Comparison of ENCODE assay signal across 9 cellular contexts in the genomic region with DNA sequence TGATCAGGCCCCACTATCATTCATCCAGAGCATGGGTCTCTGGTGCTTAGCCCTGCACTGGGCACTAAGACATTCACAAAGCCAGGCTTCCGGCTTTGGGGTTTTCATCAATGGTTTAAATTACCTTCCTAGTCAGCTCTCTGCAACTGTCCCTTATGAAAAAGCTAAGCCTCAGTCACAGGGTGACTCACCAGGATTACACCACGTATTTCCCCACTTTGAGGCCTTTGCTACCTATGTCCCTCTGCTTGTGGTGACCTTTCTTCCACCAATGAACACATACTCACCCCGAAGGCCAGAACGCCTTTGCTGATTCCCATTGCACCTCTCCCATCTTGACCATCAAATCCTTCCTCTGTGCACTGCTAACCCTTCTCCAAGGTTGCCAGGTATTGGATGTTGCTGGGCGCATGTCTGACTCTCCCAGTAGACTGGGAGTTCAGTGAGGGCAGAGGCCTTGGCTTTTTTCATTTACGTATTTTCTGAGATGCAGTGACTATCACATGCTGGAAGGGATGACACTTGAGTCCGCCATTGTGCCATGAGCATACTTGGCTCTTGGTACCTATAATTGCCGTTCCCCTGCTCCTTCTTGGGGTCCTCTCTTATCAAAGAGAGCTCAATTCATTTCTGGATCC. TPM values are rescaled to one million over a fixed set of nuclear protein-coding genes. Genes with fewer than 3 reads are reported as not detected.
DNase-seq lines count a peak whose midpoint lies in the region; ATAC-seq and TF ChIP-seq lines count a peak whose summit lies in the region.
"Had no signal": no experiment of that assay in that cellular context is flagged by ENCODE, and none has a peak within 500 bp of the region (broad histone marks: within the 10 kb centered on the region; RNA-seq: fewer than 3 reads in every experiment).

No MANE protein-coding gene starts in this region.

- no peaks in the 10 kb centered on the region for H3K36me3 Mint-ChIP-seq in activated CD8-positive, alpha-beta memory T cell treated with anti-CD3 and anti-CD28 coated beads, Interleukin-2, amount 10 ng/mL, durations not matched to agents 7 days and 5 days
- H3K36me3 Mint-ChIP-seq: neural progenitor cell had no signal

- peak; percentile 66 for DNase-seq in activated CD4-positive, alpha-beta T cell treated with anti-CD3 and anti-CD28 coated beads for 48 hours
- DNase-seq in activated CD4-positive, alpha-beta T cell treated with anti-CD3 and anti-CD28 coated beads, Interleukin-2, amount 50 U/mL, for 4 hours = no peak
- DNase-seq in activated CD8-positive, alpha-beta memory T cell treated with anti-CD3 and anti-CD28 coated beads, Interleukin-2, amount 10 ng/mL, durations not matched to agents 7 days and 5 days = peak; percentile 59
- DNase-seq in stimulated activated CD4-positive, alpha-beta T cell treated with anti-CD3 and anti-CD28 coated beads, Interleukin-4, amount 100 ng/mL, for 24 hours = peak; percentile 52
- DNase-seq in DMS153 (lab: John Stamatoyannopoulos, UW) = no peak
- DNase-seq in omental fat pad (ENCODE audit: low spot score) = no peak

- no peak overlapping the region for H3K4me3 Mint-ChIP-seq in activated CD8-positive, alpha-beta memory T cell treated with anti-CD3 and anti-CD28 coated beads, Interleukin-2, amount 10 ng/mL, durations not matched to agents 7 days and 5 days
- H3K4me3 Mint-ChIP-seq: neural progenitor cell had no signal

- H3K27me3 Mint-ChIP-seq in activated CD8-positive, alpha-beta memory T cell treated with anti-CD3 and anti-CD28 coated beads, Interleukin-2, amount 10 ng/mL, durations not matched to agents 7 days and 5 days = no peaks in the 10 kb centered on the region

- H3K27ac Mint-ChIP-seq in activated CD8-positive, alpha-beta memory T cell treated with anti-CD3 and anti-CD28 coated beads, Interleukin-2, amount 10 ng/mL, durations not matched to agents 7 days and 5 days = peak overlapping the region; percentile 65
- H3K27ac Mint-ChIP-seq: neural progenitor cell had no signal

- CTCF ChIA-PET in activated CD8-positive, alpha-beta memory T cell treated with anti-CD3 and anti-CD28 coated beads, Interleukin-2, amount 10 ng/mL, durations not matched to agents 7 days and 5 days (lab: Charles Lee) = interaction anchor here (0.9 to 1.8 kb wide), 6 partner anchors 11 to 336 kb away, joined by 3 to 8 read pairs (median 3); a partner anchor contains a TSS

- no peaks in the 10 kb centered on the region for H3K9me3 Mint-ChIP-seq in activated CD8-positive, alpha-beta memory T cell treated with anti-CD3 and anti-CD28 coated beads, Interleukin-2, amount 10 ng/mL, durations not matched to agents 7 days and 5 days (ENCODE audit: low read depth)
- H3K9me3 Mint-ChIP-seq: neural progenitor cell had no signal

- peak; percentile 6 for ATAC-seq in HG03342 (IDR thresholded peaks at IDR 0.05; ENCODE audit: unreplicated experiment)
- ATAC-seq in activated CD8-positive, alpha-beta memory T cell treated with anti-CD3 and anti-CD28 coated beads, Interleukin-2, amount 10 ng/mL, durations not matched to agents 7 days and 5 days = peak; percentile 71
- ATAC-seq in omental fat pad (ENCODE audit: low FRiP score) = no peak
- ATAC-seq in HG03159 (IDR thresholded peaks at IDR 0.05; ENCODE audit: unreplicated experiment) = no peak

- TF ChIP-seq CTCF in omental fat pad (IDR thresholded peaks at IDR 0.05) = no peak

- H3K4me1 Mint-ChIP-seq in activated CD8-positive, alpha-beta memory T cell treated with anti-CD3 and anti-CD28 coated beads, Interleukin-2, amount 10 ng/mL, durations not matched to agents 7 days and 5 days = peaks cover 30% of the 10 kb centered on the region
- H3K4me1 Mint-ChIP-seq: neural progenitor cell had no signal

RNA-seq across cellular contexts. Expression of a gene that starts 58.7 kb away (rescaled TPM):
- total RNA-seq in activated CD8-positive, alpha-beta memory T cell treated with anti-CD3 and anti-CD28 coated beads, Interleukin-2, amount 10 ng/mL, durations not matched to agents 7 days and 5 days = 10 to 100 TPM; 30.3 to 34.5 TPM
- 1 to 10 TPM; 3.2 to 7.1 (median 6.6) TPM for total RNA-seq in omental fat pad

Comparison
In these comparisons a context has a peak if more than half of its experiments do, and no peak if none do; other contexts are left out.
1. DNase-seq: peak in activated CD4-positive, alpha-beta T cell treated with anti-CD3 and anti-CD28 coated beads for 48 hours (single experiment), activated CD8-positive, alpha-beta memory T cell treated with anti-CD3 and anti-CD28 coated beads, Interleukin-2, amount 10 ng/mL, durations not matched to agents 7 days and 5 days (single experiment) and stimulated activated CD4-positive, alpha-beta T cell treated with anti-CD3 and anti-CD28 coated beads, Interleukin-4, amount 100 ng/mL, for 24 hours (single experiment); none in activated CD4-positive, alpha-beta T cell treated with anti-CD3 and anti-CD28 coated beads, Interleukin-2, amount 50 U/mL, for 4 hours (0 of 2), DMS153 (single experiment) and omental fat pad (single experiment).
2. ATAC-seq: peak in HG03342 (single experiment) and activated CD8-positive, alpha-beta memory T cell treated with anti-CD3 and anti-CD28 coated beads, Interleukin-2, amount 10 ng/mL, durations not matched to agents 7 days and 5 days (single experiment); none in omental fat pad (single experiment) and HG03159 (single experiment).